Comparison of ENCODE assay signal across 27 cellular contexts in genomic region chr7:22784346-22784745, GRCh38. TPM values are rescaled to one million over a fixed set of nuclear protein-coding genes. Genes with fewer than 3 reads are reported as not detected.
A peak's percentile ranks its signal among the peaks of the same experiment; 100 is the strongest.
DNase-seq lines count a peak whose midpoint lies in the region; ATAC-seq, FAIRE-seq and TF ChIP-seq lines count a peak whose summit lies in the region.
"Had no signal": no experiment of that assay in that cellular context is flagged by ENCODE, and none has a peak within 500 bp of the region (broad histone marks: within the 10 kb centered on the region; RNA-seq: fewer than 3 reads in every experiment).

No MANE protein-coding gene starts in this region.

- H3K4me1 ChIP-seq in HepG2 (ENCODE audit: insufficient read depth, low read length) (peaks cover 65% of the 10 kb centered on the region), right lobe of liver (peaks cover 0 to 11% (median 3%) of the 10 kb centered on the region in 4 donors), adipocyte (ENCODE audit: control insufficient read depth, insufficient read depth, low read length) (peaks cover 42% of the 10 kb centered on the region), hepatocyte (ENCODE audit: insufficient read depth) (peaks cover 19% of the 10 kb centered on the region)

- H3K9ac ChIP-seq in HepG2 (ENCODE audit: insufficient read depth, low read depth, low read length) (no peak overlapping the region), adipocyte (ENCODE audit: low read length) (no peak overlapping the region)

- WGBS in HepG2 (ENCODE audit: low lambda C conversion rate): 29% methylated on average over 1 of the region's 1 CpG
- WGBS in right lobe of liver (ENCODE audit: insufficient coverage, low coverage, low lambda C conversion rate, missing lambda C conversion rate): 9% methylated on average over 1 of the region's 1 CpG
- WGBS in hepatocyte (ENCODE audit: low lambda C conversion rate, missing lambda C conversion rate): 13% methylated on average over 1 of the region's 1 CpG

- H3K4me3 ChIP-seq in HepG2 (replicated peaks in 1 of 3; ENCODE audit: insufficient read depth in 1 of 3, low read depth in 2 of 3, low read length in 3 of 3) (no peak overlapping the region), right lobe of liver (no peak overlapping the region), adipocyte (ENCODE audit: low read length) (no peak overlapping the region), hepatocyte (no peak overlapping the region)
- H3K4me3 ChIP-seq: SK-N-MC had no signal

- BruUV-seq in HepG2 (replicated peaks; lab: Mats Ljungman, UMichigan): no TSS peak

- H3K27me3 ChIP-seq in HepG2 (ENCODE audit: control insufficient read depth in 1 of 2, insufficient read depth in 2 of 2, low read length in 2 of 2) (no peaks in the 10 kb centered on the region), right lobe of liver (no peaks in the 10 kb centered on the region), adipocyte (replicated peaks; ENCODE audit: control insufficient read depth, insufficient read depth, low read length) (no peaks in the 10 kb centered on the region), hepatocyte (no peaks in the 10 kb centered on the region)

- H3K4me3 Mint-ChIP-seq in activated CD4-positive, alpha-beta T cell treated with anti-CD3 and anti-CD28 coated beads for 36 hours: no peak overlapping the region
- H3K4me3 Mint-ChIP-seq: CD8-positive, alpha-beta T cell had no signal

- peaks cover 3% of the 10 kb centered on the region for H3K27me3 Mint-ChIP-seq in activated CD4-positive, alpha-beta T cell treated with anti-CD3 and anti-CD28 coated beads for 36 hours

- H3K9me3 Mint-ChIP-seq in activated CD4-positive, alpha-beta T cell treated with anti-CD3 and anti-CD28 coated beads for 36 hours (ENCODE audit: low read depth): no peaks in the 10 kb centered on the region
- H3K9me3 Mint-ChIP-seq: CD8-positive, alpha-beta T cell had no signal

- H2AFZ ChIP-seq in HepG2 (ENCODE audit: low read length) (no peak overlapping the region), hepatocyte (no peak overlapping the region)

- H4K20me1 ChIP-seq in HepG2 (ENCODE audit: insufficient read depth, low read length): no peaks in the 10 kb centered on the region
- no peaks in the 10 kb centered on the region for H4K20me1 ChIP-seq in hepatocyte (ENCODE audit: insufficient read depth, poor library complexity, severe bottlenecking)

- H3K27ac ChIP-seq in HepG2 (ENCODE audit: extremely low read length, insufficient read depth, low read length) (no peak overlapping the region), right lobe of liver (no peak overlapping the region), hepatocyte (peak overlapping the region; percentile 59)
- H3K27ac ChIP-seq: RWPE1, SK-N-MC had no signal

- CTCF ChIA-PET in HepG2 (lab: Yijun Ruan, JAX; ENCODE audit: low intra/inter-chr PET ratio, low total read pairs): no interaction called here
- CTCF ChIA-PET in activated CD4-positive, alpha-beta T cell treated with anti-CD3 and anti-CD28 coated beads for 36 hours (lab: Charles Lee): interaction anchor here (1.1 to 8.8 kb wide), 5 partner anchors 20 to 271 kb away, joined by 5 to 101 read pairs (median 7); partner anchors contain the start of gene IL6

- TF ChIP-seq CTCF in HepG2 (CRISPR knock-in tag; IDR thresholded peaks at IDR 0.05): no peak
- no peak for TF ChIP-seq CTCF in right lobe of liver (IDR thresholded peaks at IDR 0.05)
- no peak for TF ChIP-seq CTCF in hepatocyte (IDR thresholded peaks at IDR 0.05; ENCODE audit: poor library complexity)

- H3K4me1 Mint-ChIP-seq in activated CD4-positive, alpha-beta T cell treated with anti-CD3 and anti-CD28 coated beads for 36 hours: no peaks in the 10 kb centered on the region

- no peak for TF ChIP-seq RAD21 in HepG2 (CRISPR knock-in tag; IDR thresholded peaks at IDR 0.05)

- in situ Hi-C loops in HepG2 (cut with HindIII; ENCODE audit: extremely low pct_ligation_motif_present, low pct_unique_long_range_greater_than_20kb): no loop called here

- no peaks in the 10 kb centered on the region for H3K79me2 ChIP-seq in HepG2 (ENCODE audit: insufficient read depth, low read length)
- no peaks in the 10 kb centered on the region for H3K79me2 ChIP-seq in hepatocyte

- H3K9me2 ChIP-seq in hepatocyte (replicated peaks; ENCODE audit: insufficient read depth): no peaks in the 10 kb centered on the region

- DNase-seq in HepG2 (ENCODE audit: low spot score): peak; percentile 58
- DNase-seq in right lobe of liver: no peak
- peak; percentile 31 for DNase-seq in adipocyte (ENCODE audit: low read depth)
- no peak for DNase-seq in hepatocyte (ENCODE audit: low spot score)
- DNase-seq in T-helper 1 cell: no peak
- DNase-seq in ureter (ENCODE audit: low spot score): no peak
- DNase-seq in activated CD4-positive, alpha-beta T cell treated with anti-CD3 and anti-CD28 coated beads for 36 hours: no peak
- DNase-seq in NCI-H345 (lab: John Stamatoyannopoulos, UW): no peak
- DNase-seq: AML-193; C1 segment of cervical spinal cord; Calu3; CD8-positive, alpha-beta T cell; DMS153; EL; GF-D8; H7; KBM-7; NCI-H1105; NCI-H1694; NCI-H2081 treated with DMSO at 0.1 percent for 48 hours; NCI-H2171 treated with DMSO at 0.1 percent for 48 hours; NCI-H446; NCI-H526; SHP77 treated with DMSO at 0.1 percent for 48 hours had no signal

- H3K36me3 Mint-ChIP-seq in activated CD4-positive, alpha-beta T cell treated with anti-CD3 and anti-CD28 coated beads for 36 hours (ENCODE audit: low read depth): no peaks in the 10 kb centered on the region
- H3K36me3 Mint-ChIP-seq: CD8-positive, alpha-beta T cell had no signal

- ATAC-seq in HepG2: no peak
- ATAC-seq in right lobe of liver: no peak
- no peak for ATAC-seq in activated CD4-positive, alpha-beta T cell treated with anti-CD3 and anti-CD28 coated beads for 36 hours
- ATAC-seq: CD8-positive, alpha-beta T cell had no signal

- H3K27ac Mint-ChIP-seq in activated CD4-positive, alpha-beta T cell treated with anti-CD3 and anti-CD28 coated beads for 36 hours: no peak overlapping the region
- H3K27ac Mint-ChIP-seq: CD8-positive, alpha-beta T cell had no signal

- TF ChIP-seq POLR2A in HepG2 (IDR thresholded peaks at IDR 0.05; ENCODE audit: insufficient read depth in 1 of 2, low read depth in 2 of 2, low read length in 2 of 2) (no peak), right lobe of liver (IDR thresholded peaks at IDR 0.05) (no peak)

- H3K4me2 ChIP-seq in HepG2 (ENCODE audit: low read depth, low read length) (no peak overlapping the region), hepatocyte (no peak overlapping the region)

- POLR2A ChIA-PET in HepG2 (lab: Yijun Ruan, JAX): no interaction called here
- POLR2A ChIA-PET in activated CD4-positive, alpha-beta T cell treated with anti-CD3 and anti-CD28 coated beads for 36 hours (lab: Charles Lee): no interaction called here

- TF ChIP-seq EP300 in HepG2 (IDR thresholded peaks at IDR 0.05; ENCODE audit: low read depth in 2 of 2, low read length in 2 of 2): no peak
- TF ChIP-seq EP300 in HepG2 (CRISPR knock-in tag; IDR thresholded peaks at IDR 0.05; ENCODE audit: borderline replicate concordance): no peak

- H3K9me3 ChIP-seq in HepG2 (ENCODE audit: low read length) (no peaks in the 10 kb centered on the region), right lobe of liver (no peaks in the 10 kb centered on the region), adipocyte (ENCODE audit: control insufficient read depth, low read length) (no peaks in the 10 kb centered on the region), hepatocyte (ENCODE audit: low read depth) (no peaks in the 10 kb centered on the region)

- no peak for FAIRE-seq in HepG2 (lab: Jason Lieb, UNC)

- intact Hi-C loops in HepG2 (cut with micrococcal nuclease; ENCODE audit: unreplicated experiment) (loop anchor here (5.0 kb wide), 1 partner anchor 57 kb away; the partner anchor contains the start of gene IL6), right lobe of liver (cut with DNase I) (loop anchor here in 1 of 2 donors (10.0 kb wide), 1 partner anchor 230 kb away; no protein-coding TSS in a partner anchor)
- intact Hi-C loops in activated CD4-positive, alpha-beta T cell treated with anti-CD3 and anti-CD28 coated beads for 36 hours (cut with DNase I, micrococcal nuclease): no loop called here

- H3K36me3 ChIP-seq in HepG2 (replicated peaks in 1 of 2; ENCODE audit: control insufficient read depth in 1 of 2, insufficient read depth in 2 of 2, low read length in 2 of 2): no peaks in the 10 kb centered on the region
- H3K36me3 ChIP-seq in right lobe of liver: no peaks in the 10 kb centered on the region
- no peaks in the 10 kb centered on the region for H3K36me3 ChIP-seq in adipocyte (ENCODE audit: control insufficient read depth, insufficient read depth, low read length, severe bottlenecking)
- no peaks in the 10 kb centered on the region for H3K36me3 ChIP-seq in hepatocyte (replicated peaks; ENCODE audit: insufficient read depth, low read depth)

RNA-seq across cellular contexts. Expression of gene TOMM7, which starts 38.3 kb away (rescaled TPM):
- total RNA-seq in HepG2 (2016; rRNA removed; fragmentation: Illumina TruSeq; extraction: Trizol): 251 and 352 TPM in 2 replicates
- total RNA-seq in HepG2 (2016; cell fraction: cytosol; rRNA removed; fragmentation: Illumina TruSeq; extraction: Trizol; ENCODE audit: low read depth): 240 and 298 TPM in 2 replicates
- 254 and 324 TPM in 2 replicates for total RNA-seq in HepG2 (2016; cell fraction: insoluble cytoplasmic fraction; rRNA removed; fragmentation: Illumina TruSeq; extraction: Trizol)
- 330 and 358 TPM in 2 replicates for total RNA-seq in HepG2 (2016; cell fraction: membrane; rRNA removed; fragmentation: Illumina TruSeq; extraction: Trizol)
- total RNA-seq in HepG2 (2016; cell fraction: nucleus; rRNA removed; fragmentation: Illumina TruSeq; extraction: Trizol): 87.9 and 93.9 TPM in 2 replicates
- polyA plus RNA-seq in HepG2 (2011; rRNA removed): 328 and 369 TPM in 2 replicates
- 127 and 129 TPM in 2 replicates for polyA plus RNA-seq in HepG2 (2011; cell fraction: cytosol; rRNA removed)
- 34.6 and 47.7 TPM in 2 replicates for polyA plus RNA-seq in HepG2 (2011; cell fraction: nucleus; rRNA removed)
- polyA plus RNA-seq in HepG2 (2012): 309 and 319 TPM in 2 replicates
- polyA plus RNA-seq in HepG2 (2016; cell fraction: cytosol; fragmentation: Illumina TruSeq; extraction: Trizol; ENCODE audit: low read depth): 336 and 479 TPM in 2 replicates
- polyA plus RNA-seq in HepG2 (2016; cell fraction: insoluble cytoplasmic fraction; fragmentation: Illumina TruSeq; extraction: Trizol; ENCODE audit: low read depth): 318 and 360 TPM in 2 replicates
- polyA plus RNA-seq in HepG2 (2016; cell fraction: membrane; fragmentation: Illumina TruSeq; extraction: Trizol; ENCODE audit: low read depth): 372 and 511 TPM in 2 replicates
- polyA plus RNA-seq in HepG2 (2016; cell fraction: nucleus; fragmentation: Illumina TruSeq; extraction: Trizol; ENCODE audit: insufficient read depth, low read depth): 176 and 184 TPM in 2 replicates
- 115 and 385 TPM in 2 replicates for polyA minus RNA-seq in HepG2 (2011; rRNA and poly(A)+ RNA removed; ENCODE audit: low replicate concordance)
- polyA minus RNA-seq in HepG2 (2011; cell fraction: cytosol; rRNA and poly(A)+ RNA removed): 16.5 and 34.8 TPM in 2 replicates
- 30.5 and 32.2 TPM in 2 replicates for polyA minus RNA-seq in HepG2 (2011; cell fraction: nucleus; rRNA and poly(A)+ RNA removed)
- 100 to 1,000 TPM in 3 of 6 experiments, 10 to 100 TPM in 3; 25.9 to 180 (median 102) TPM for total RNA-seq in right lobe of liver
- 115 and 215 TPM in 2 replicates for total RNA-seq in hepatocyte
- polyA plus RNA-seq in hepatocyte: 322 and 366 TPM in 2 replicates
- 274 TPM for total RNA-seq in ureter
- total RNA-seq in activated CD4-positive, alpha-beta T cell treated with anti-CD3 and anti-CD28 coated beads for 36 hours: 100 to 1,000 TPM in 1 of 2 experiments, 10 to 100 TPM in 1; 73.7 to 254 TPM

RNA-seq across cellular contexts. Expression of gene IL6, which starts 57.3 kb away (rescaled TPM):
- total RNA-seq in HepG2 (2016; rRNA removed; fragmentation: Illumina TruSeq; extraction: Trizol) (not detected in 2 replicates), right lobe of liver (1 to 10 TPM in 1 of 6 experiments, under 1 TPM in 1, not detected in 4; 0.80 to 1.9 TPM), hepatocyte (1.6 and 4.3 TPM in 2 replicates), ureter (5.0 TPM)
- total RNA-seq in HepG2 (2016; cell fraction: cytosol; rRNA removed; fragmentation: Illumina TruSeq; extraction: Trizol; ENCODE audit: low read depth): not detected in 2 replicates
- not detected in 2 replicates for total RNA-seq in HepG2 (2016; cell fraction: insoluble cytoplasmic fraction; rRNA removed; fragmentation: Illumina TruSeq; extraction: Trizol)
- total RNA-seq in HepG2 (2016; cell fraction: membrane; rRNA removed; fragmentation: Illumina TruSeq; extraction: Trizol): not detected in 2 replicates
- not detected in 2 replicates for total RNA-seq in HepG2 (2016; cell fraction: nucleus; rRNA removed; fragmentation: Illumina TruSeq; extraction: Trizol)
- polyA plus RNA-seq in HepG2 (2011; rRNA removed) (not detected in 2 replicates), hepatocyte (3.4 and 3.5 TPM in 2 replicates)
- polyA plus RNA-seq in HepG2 (2011; cell fraction: cytosol; rRNA removed): not detected in 2 replicates
- polyA plus RNA-seq in HepG2 (2011; cell fraction: nucleus; rRNA removed): not detected in 2 replicates
- not detected in 2 replicates for polyA plus RNA-seq in HepG2 (2012)
- not detected in 2 replicates for polyA plus RNA-seq in HepG2 (2016; cell fraction: cytosol; fragmentation: Illumina TruSeq; extraction: Trizol; ENCODE audit: low read depth)
- not detected in 2 replicates for polyA plus RNA-seq in HepG2 (2016; cell fraction: insoluble cytoplasmic fraction; fragmentation: Illumina TruSeq; extraction: Trizol; ENCODE audit: low read depth)
- polyA plus RNA-seq in HepG2 (2016; cell fraction: membrane; fragmentation: Illumina TruSeq; extraction: Trizol; ENCODE audit: low read depth): not detected in 2 replicates
- polyA plus RNA-seq in HepG2 (2016; cell fraction: nucleus; fragmentation: Illumina TruSeq; extraction: Trizol; ENCODE audit: insufficient read depth, low read depth): not detected in 2 replicates
- 3.8 TPM in 1 of 2 replicates, not detected in the other for polyA minus RNA-seq in HepG2 (2011; rRNA and poly(A)+ RNA removed; ENCODE audit: low replicate concordance)
- not detected in 2 replicates for polyA minus RNA-seq in HepG2 (2011; cell fraction: cytosol; rRNA and poly(A)+ RNA removed)
- polyA minus RNA-seq in HepG2 (2011; cell fraction: nucleus; rRNA and poly(A)+ RNA removed): not detected in 2 replicates
- 1 to 10 TPM; 1.6 to 4.5 TPM for total RNA-seq in activated CD4-positive, alpha-beta T cell treated with anti-CD3 and anti-CD28 coated beads for 36 hours
- total RNA-seq: A172 had no signal

Comparison
In these comparisons a context has a peak if more than half of its experiments do, and no peak if none do; other contexts are left out.
1. DNase-seq: peak in HepG2 (single experiment) and adipocyte (single experiment); none in right lobe of liver (0 of 3), hepatocyte (single experiment), T-helper 1 cell (0 of 5), ureter (single experiment), activated CD4-positive, alpha-beta T cell treated with anti-CD3 and anti-CD28 coated beads for 36 hours (single experiment) and NCI-H345 (single experiment).